In the genomic region with DNA sequence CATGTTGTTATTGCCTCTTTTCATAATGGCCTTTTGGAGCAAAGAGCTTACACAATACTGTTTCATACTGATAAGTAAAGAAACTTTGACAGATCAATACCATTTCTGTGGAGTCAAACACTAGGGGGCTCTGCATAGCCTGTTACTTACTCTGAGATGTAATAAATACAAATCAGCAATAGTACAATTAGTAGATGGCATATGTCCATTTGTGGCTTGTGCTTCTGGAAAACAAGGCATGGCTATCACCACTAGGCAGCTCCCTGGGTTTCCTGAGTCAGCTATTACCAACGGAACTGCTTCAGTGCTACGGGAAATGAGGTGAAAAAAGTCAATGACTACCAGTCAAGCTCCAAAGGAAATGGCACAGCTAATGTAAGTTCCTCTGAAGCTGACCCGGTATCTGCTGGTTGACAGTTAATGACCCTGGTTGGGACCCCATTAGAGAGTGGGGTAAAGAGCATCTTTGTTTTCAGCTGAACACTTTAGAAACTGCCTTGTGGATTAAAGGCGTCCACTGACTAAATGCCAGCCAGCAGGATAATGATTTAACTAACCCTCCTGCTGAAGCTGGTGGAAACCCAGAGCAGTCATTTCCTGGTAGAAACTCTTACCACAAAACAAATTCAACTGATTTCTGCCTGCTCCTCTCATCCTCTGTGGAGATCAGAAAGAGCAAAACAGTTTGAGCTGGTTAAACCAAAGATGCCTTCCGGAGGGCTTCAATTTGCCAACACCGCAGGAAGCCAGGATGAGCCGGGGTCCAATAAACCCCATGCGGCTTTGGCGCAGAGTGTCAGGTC, we compare ENCODE assay signal across 9 cellular contexts.
A peak's percentile ranks its signal among the peaks of the same experiment; 100 is the strongest.
DNase-seq lines count a peak whose midpoint lies in the region; TF ChIP-seq lines count a peak whose summit lies in the region.
"Had no signal": no experiment of that assay in that cellular context is flagged by ENCODE, and none has a peak within 500 bp of the region (broad histone marks: within the 10 kb centered on the region; RNA-seq: fewer than 3 reads in every experiment).

No MANE protein-coding gene starts in this region.

- peak; percentile 6 for DNase-seq in NCI-H82 (lab: John Stamatoyannopoulos, UW)
- DNase-seq in NCI-H82 treated with DMSO at 0.1 percent for 48 hours (lab: John Stamatoyannopoulos, UW; ENCODE audit: unreplicated experiment) = no peak
- peak; percentile 63 for DNase-seq in RPMI7951 (ENCODE audit: low read depth)
- peak; percentile 32 for DNase-seq in central memory CD4-positive, alpha-beta T cell
- peak; percentile 71 for DNase-seq in mucosa of gallbladder (ENCODE audit: low spot score)
- DNase-seq in prostate gland (ENCODE audit: low spot score) = no peak
- DNase-seq in COR-L47 (lab: John Stamatoyannopoulos, UW) = no peak
- no peak for DNase-seq in NCI-H1930 (lab: John Stamatoyannopoulos, UW)

- no peaks in the 10 kb centered on the region for H3K36me3 ChIP-seq in prostate gland
- H3K36me3 ChIP-seq: BLaER1 had no signal

- 42% methylated on average over 9 of the region's 9 CpGs for WGBS in prostate gland

- no peaks in the 10 kb centered on the region for H3K4me1 ChIP-seq in prostate gland (replicated peaks)
- H3K4me1 ChIP-seq: BLaER1 had no signal

- no peaks in the 10 kb centered on the region for H3K27me3 ChIP-seq in prostate gland (replicated peaks; ENCODE audit: insufficient read depth)
- H3K27me3 ChIP-seq: BLaER1 had no signal

- intact Hi-C loops in prostate gland (cut with DNase I) = no loop called here

- H3K27ac ChIP-seq in prostate gland = no peak overlapping the region
- H3K27ac ChIP-seq: BLaER1 had no signal

- H3K9me3 ChIP-seq in prostate gland = no peaks in the 10 kb centered on the region
- H3K9me3 ChIP-seq: BLaER1 had no signal

- no peak for TF ChIP-seq CTCF in prostate gland (IDR thresholded peaks at IDR 0.05)

- H3K4me3 ChIP-seq in prostate gland = no peak overlapping the region
- H3K4me3 ChIP-seq: BLaER1 had no signal

- no peak for TF ChIP-seq POLR2A in prostate gland (IDR thresholded peaks at IDR 0.05)

Comparison
In these comparisons a context has a peak if more than half of its experiments do, and no peak if none do; other contexts are left out.
1. DNase-seq: peak in NCI-H82 (single experiment), RPMI7951 (single experiment), central memory CD4-positive, alpha-beta T cell (single experiment) and mucosa of gallbladder (single experiment); none in NCI-H82 treated with DMSO at 0.1 percent for 48 hours (single experiment), prostate gland (single experiment), COR-L47 (single experiment) and NCI-H1930 (0 of 2).